ENCODE assay signal across 9 cellular contexts in the genomic region with DNA sequence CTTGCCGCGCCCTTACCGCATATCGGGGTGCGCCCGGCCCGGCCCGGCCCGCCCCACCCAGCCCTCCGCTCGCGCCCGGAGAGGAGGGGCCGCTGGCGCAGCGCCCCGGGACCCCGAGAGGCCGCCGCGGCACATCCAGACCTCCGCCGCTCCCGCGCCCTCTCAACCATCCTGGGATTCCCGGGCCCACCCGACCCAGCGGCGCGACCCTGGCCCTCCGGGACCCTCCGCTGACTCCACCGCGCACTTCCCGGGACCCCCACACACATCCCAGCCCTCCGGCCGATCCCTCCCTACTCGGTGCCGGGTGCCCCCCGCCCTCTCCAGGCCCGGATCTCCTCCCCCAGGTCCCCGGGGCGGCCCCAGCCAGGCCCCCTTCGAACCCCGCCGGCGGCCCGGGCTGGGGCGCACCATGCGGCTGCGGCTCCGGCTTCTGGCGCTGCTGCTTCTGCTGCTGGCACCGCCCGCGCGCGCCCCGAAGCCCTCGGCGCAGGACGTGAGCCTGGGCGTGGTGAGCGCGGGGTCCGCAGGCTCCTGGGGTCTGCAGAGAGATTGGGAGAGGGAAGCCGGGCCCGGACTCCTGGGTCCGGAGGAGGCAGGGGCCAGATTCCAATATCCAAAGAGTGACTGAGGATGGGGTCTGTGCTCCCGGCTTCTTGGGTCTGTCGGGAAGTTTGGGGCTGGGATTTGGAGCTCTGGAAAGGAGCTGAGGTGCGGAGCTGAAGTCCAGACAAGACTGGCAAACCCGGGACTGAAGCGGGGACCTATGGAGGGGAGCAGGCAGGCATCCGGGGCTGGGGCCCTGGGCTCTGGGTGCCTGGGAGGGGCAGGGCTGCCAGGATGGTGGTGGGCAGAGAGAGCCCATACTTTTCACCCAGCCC. TPM values are rescaled to one million over a fixed set of nuclear protein-coding genes. Genes with fewer than 3 reads are reported as not detected.
DNase-seq lines count a peak whose midpoint lies in the region; ATAC-seq and TF ChIP-seq lines count a peak whose summit lies in the region.
"Had no signal": no experiment of that assay in that cellular context is flagged by ENCODE, and none has a peak within 500 bp of the region (broad histone marks: within the 10 kb centered on the region; RNA-seq: fewer than 3 reads in every experiment).

A gene with protein sequence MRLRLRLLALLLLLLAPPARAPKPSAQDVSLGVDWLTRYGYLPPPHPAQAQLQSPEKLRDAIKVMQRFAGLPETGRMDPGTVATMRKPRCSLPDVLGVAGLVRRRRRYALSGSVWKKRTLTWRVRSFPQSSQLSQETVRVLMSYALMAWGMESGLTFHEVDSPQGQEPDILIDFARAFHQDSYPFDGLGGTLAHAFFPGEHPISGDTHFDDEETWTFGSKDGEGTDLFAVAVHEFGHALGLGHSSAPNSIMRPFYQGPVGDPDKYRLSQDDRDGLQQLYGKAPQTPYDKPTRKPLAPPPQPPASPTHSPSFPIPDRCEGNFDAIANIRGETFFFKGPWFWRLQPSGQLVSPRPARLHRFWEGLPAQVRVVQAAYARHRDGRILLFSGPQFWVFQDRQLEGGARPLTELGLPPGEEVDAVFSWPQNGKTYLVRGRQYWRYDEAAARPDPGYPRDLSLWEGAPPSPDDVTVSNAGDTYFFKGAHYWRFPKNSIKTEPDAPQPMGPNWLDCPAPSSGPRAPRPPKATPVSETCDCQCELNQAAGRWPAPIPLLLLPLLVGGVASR (plus strand): TSS at position 56 of the 881 bp plus-strand sequence. CDS start 357 bp downstream, at position 413.

- H3K4me1 ChIP-seq in lower lobe of right lung (peaks cover 21% of the 10 kb centered on the region), urinary bladder (ENCODE audit: insufficient read depth) (peaks cover 1% of the 10 kb centered on the region)

- H3K4me3 Mint-ChIP-seq in activated naive CD4-positive, alpha-beta T cell treated with anti-CD3 and anti-CD28 coated beads, Interleukin-2, amount 10 ng/mL, durations not matched to agents 7 days and 5 days, result peak within 1 kb of the TSS; percentile 83
- peak within 1 kb of the TSS; percentile 56 to 84 (median 76) for H3K4me3 Mint-ChIP-seq in brain

- H3K36me3 Mint-ChIP-seq in activated naive CD4-positive, alpha-beta T cell treated with anti-CD3 and anti-CD28 coated beads, Interleukin-2, amount 10 ng/mL, durations not matched to agents 7 days and 5 days, result peaks cover 22% of the 10 kb centered on the region
- no peaks in the 10 kb centered on the region for H3K36me3 Mint-ChIP-seq in brain

- H3K27ac Mint-ChIP-seq in activated naive CD4-positive, alpha-beta T cell treated with anti-CD3 and anti-CD28 coated beads, Interleukin-2, amount 10 ng/mL, durations not matched to agents 7 days and 5 days, result peak within 1 kb of the TSS; percentile 85
- no peak within 1 kb of the TSS for H3K27ac Mint-ChIP-seq in brain

- intact Hi-C loops in lower lobe of right lung (cut with DNase I), result no loop called here

- CTCF ChIA-PET in activated naive CD4-positive, alpha-beta T cell treated with anti-CD3 and anti-CD28 coated beads, Interleukin-2, amount 10 ng/mL, durations not matched to agents 7 days and 5 days (lab: Charles Lee), result interaction anchor here (1.1 to 8.5 kb wide), 6 partner anchors 12 to 122 kb away, joined by 3 to 80 read pairs (median 12); no protein-coding TSS in a partner anchor

- no peak for TF ChIP-seq CTCF in brain (conservative IDR thresholded peaks at IDR 0.05)
- TF ChIP-seq CTCF in lower lobe of right lung (IDR thresholded peaks at IDR 0.05), result no peak

- WGBS in urinary bladder, result under 1% methylated on average over 75 of the region's 75 CpGs

- peak within 1 kb of the TSS; percentile 52 for H3K4me3 ChIP-seq in lower lobe of right lung
- peak within 1 kb of the TSS; percentile 48 for H3K4me3 ChIP-seq in urinary bladder (ENCODE audit: low read depth, low read length)

- no peaks in the 10 kb centered on the region for H3K9me3 ChIP-seq in lower lobe of right lung

- H3K4me1 Mint-ChIP-seq in activated naive CD4-positive, alpha-beta T cell treated with anti-CD3 and anti-CD28 coated beads, Interleukin-2, amount 10 ng/mL, durations not matched to agents 7 days and 5 days, result peaks cover 65% of the 10 kb centered on the region
- peaks cover 12% of the 10 kb centered on the region for H3K4me1 Mint-ChIP-seq in brain

- no peaks in the 10 kb centered on the region for H3K9me3 Mint-ChIP-seq in activated naive CD4-positive, alpha-beta T cell treated with anti-CD3 and anti-CD28 coated beads, Interleukin-2, amount 10 ng/mL, durations not matched to agents 7 days and 5 days
- peaks cover 0 to 9% (median 6%) of the 10 kb centered on the region in 5 experiments for H3K9me3 Mint-ChIP-seq in brain

- ATAC-seq in lower lobe of right lung, result peak; percentile 22 to 58

- peak; percentile 53 for DNase-seq in activated naive CD4-positive, alpha-beta T cell treated with anti-CD3 and anti-CD28 coated beads, Interleukin-2, amount 10 ng/mL, durations not matched to agents 7 days and 5 days
- no peak for DNase-seq in activated naive CD4-positive, alpha-beta T cell treated with anti-CD3 and anti-CD28 coated beads, Interleukin-2, amount 50 U/mL, for 16 hours
- DNase-seq in lower lobe of right lung (no peak), NCI-H1105 (lab: John Stamatoyannopoulos, UW) (no peak), NCI-H774 (lab: John Stamatoyannopoulos, UW) (no peak)
- DNase-seq in effector CD4-positive, alpha-beta T cell, result no peak
- DNase-seq: NCI-H510A had no signal

- H3K27ac ChIP-seq in lower lobe of right lung, result peak within 1 kb of the TSS; percentile 65
- H3K27ac ChIP-seq in urinary bladder (ENCODE audit: low read depth), result no peak within 1 kb of the TSS

- H3K27me3 ChIP-seq in lower lobe of right lung (ENCODE audit: low read depth), result peaks cover 75% of the 10 kb centered on the region

- peaks cover 71% of the 10 kb centered on the region for H3K27me3 Mint-ChIP-seq in activated naive CD4-positive, alpha-beta T cell treated with anti-CD3 and anti-CD28 coated beads, Interleukin-2, amount 10 ng/mL, durations not matched to agents 7 days and 5 days
- H3K27me3 Mint-ChIP-seq in brain, result peaks cover 90% of the 10 kb centered on the region

- H3K36me3 ChIP-seq in lower lobe of right lung (no peaks in the 10 kb centered on the region), urinary bladder (ENCODE audit: insufficient read depth) (no peaks in the 10 kb centered on the region)

RNA-seq across cellular contexts. Expression of the gene that starts here (rescaled TPM):
- polyA plus RNA-seq in brain (ENCODE audit: insufficient read depth, low read depth, low replicate concordance), result 0.34 TPM
- 22.7 TPM for total RNA-seq in lower lobe of right lung
- 0.32 TPM for total RNA-seq in urinary bladder
- 0.82 TPM for polyA plus RNA-seq in urinary bladder

Comparison
In these comparisons a context has a peak if more than half of its experiments do, and no peak if none do; other contexts are left out.
1. RNA of the gene that starts here (total RNA-seq): 22.7 TPM in lower lobe of right lung (single experiment); 0.32 TPM in urinary bladder (single experiment); every median in the first group is over 10 times any median in the second.